ENCODE assay signal across 24 cellular contexts in the genomic region with DNA sequence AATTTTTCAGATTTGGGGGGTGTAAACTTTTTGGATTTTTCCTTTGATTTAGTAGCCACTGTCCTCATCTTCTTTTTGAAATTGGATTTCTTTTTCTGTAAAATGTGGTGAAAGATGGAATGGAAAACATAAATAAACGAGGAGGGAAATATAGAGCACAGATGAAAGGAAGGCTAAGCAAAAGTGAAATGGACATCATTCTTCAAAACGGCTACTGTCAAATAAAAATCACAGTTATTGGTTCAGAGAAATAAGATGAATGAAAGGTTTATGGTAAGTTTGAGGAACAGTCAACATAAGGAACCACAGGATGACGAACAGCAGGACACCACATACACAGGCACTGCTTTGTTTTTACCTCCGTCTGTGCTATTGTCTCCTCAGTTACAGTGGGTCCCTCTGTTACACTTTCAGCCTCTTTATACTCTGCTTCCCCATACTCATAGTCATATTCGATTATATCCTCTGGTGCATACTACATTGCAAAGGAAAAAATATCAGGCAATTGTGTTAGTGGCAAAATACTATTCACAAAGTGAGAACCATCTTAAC.
"Had no signal": no experiment of that assay in that cellular context is flagged by ENCODE, and none has a peak within 500 bp of the region (broad histone marks: within the 10 kb centered on the region; RNA-seq: fewer than 3 reads in every experiment).

No MANE protein-coding gene starts in this region.

- FAIRE-seq: astrocyte, endothelial cell of umbilical vein, islet of Langerhans had no signal

- H3K4me3 ChIP-seq: adrenal gland, breast epithelium, esophagus muscularis mucosa, heart right ventricle, lower lobe of right lung, spleen, testis had no signal

- H3K27me3 Mint-ChIP-seq: dendritic cell treated with granulocyte-macrophage colony-stimulating factor and Interleukin-4, amounts not matched to agents 40 ng/mL and 50 ng/mL, for 4 days; naive thymus-derived CD8-positive, alpha-beta T cell; stimulated activated memory B cell treated with anti-CD40 and anti-IgM and Interleukin-4, amounts not matched to agents 10 μg/mL and 1 μg/mL and 100 μg/mL, for 72 hours; type B pancreatic cell had no signal

- H3K27ac Mint-ChIP-seq: activated naive CD4-positive, alpha-beta T cell treated with anti-CD3 and anti-CD28 coated beads, Interleukin-2, amount 50 U/mL, for 72 hours; dendritic cell treated with granulocyte-macrophage colony-stimulating factor and Interleukin-4, amounts not matched to agents 40 ng/mL and 50 ng/mL, for 4 days; naive thymus-derived CD8-positive, alpha-beta T cell; stimulated activated memory B cell treated with anti-CD40 and anti-IgM and Interleukin-4, amounts not matched to agents 10 μg/mL and 1 μg/mL and 100 μg/mL, for 72 hours; type B pancreatic cell had no signal

- ATAC-seq: activated naive CD4-positive, alpha-beta T cell treated with anti-CD3 and anti-CD28 coated beads, Interleukin-2, amount 50 U/mL, for 72 hours; activated T-cell treated with anti-CD3 and anti-CD28 coated beads, Interleukin-2, amount 50 U/mL, for 4 hours; heart right ventricle; left cardiac atrium; lower lobe of right lung; naive thymus-derived CD8-positive, alpha-beta T cell; stimulated activated memory B cell treated with anti-CD40 and anti-IgM and Interleukin-4, amounts not matched to agents 10 μg/mL and 1 μg/mL and 100 μg/mL, for 72 hours had no signal

- DNase-seq: activated CD4-positive, alpha-beta T cell treated with anti-CD3 and anti-CD28 coated beads, Interleukin-2, amount 50 U/mL, for 1 hour; activated CD8-positive, alpha-beta memory T cell treated with anti-CD3 and anti-CD28 coated beads, Interleukin-2, amount 50 U/mL, for 4 hours; activated T-cell treated with anti-CD3 and anti-CD28 coated beads, Interleukin-2, amount 50 U/mL, for 4 hours; adrenal gland; effector CD8-positive, alpha-beta T cell; heart right ventricle; left cardiac atrium; lower lobe of right lung; naive thymus-derived CD8-positive, alpha-beta T cell; posterior cingulate gyrus; spleen; stimulated activated CD4-positive, alpha-beta T cell treated with anti-CD3 and anti-CD28 coated beads, Interleukin-4, amount 100 ng/mL, for 4 hours; T-helper 9 cell; testis had no signal

- H3K36me3 Mint-ChIP-seq: activated naive CD4-positive, alpha-beta T cell treated with anti-CD3 and anti-CD28 coated beads, Interleukin-2, amount 50 U/mL, for 72 hours; naive thymus-derived CD8-positive, alpha-beta T cell; stimulated activated memory B cell treated with anti-CD40 and anti-IgM and Interleukin-4, amounts not matched to agents 10 μg/mL and 1 μg/mL and 100 μg/mL, for 72 hours; type B pancreatic cell had no signal

- H3K27me3 ChIP-seq: adrenal gland, breast epithelium, esophagus muscularis mucosa, heart right ventricle, neutrophil, spleen, testis had no signal

- H3K9me3 ChIP-seq: adrenal gland, breast epithelium, esophagus muscularis mucosa, heart right ventricle, lower lobe of right lung, neutrophil, testis had no signal

- H3K9me3 Mint-ChIP-seq: activated T-cell treated with anti-CD3 and anti-CD28 coated beads, Interleukin-2, amount 50 U/mL, for 4 hours; dendritic cell treated with granulocyte-macrophage colony-stimulating factor and Interleukin-4, amounts not matched to agents 40 ng/mL and 50 ng/mL, for 4 days; stimulated activated memory B cell treated with anti-CD40 and anti-IgM and Interleukin-4, amounts not matched to agents 10 μg/mL and 1 μg/mL and 100 μg/mL, for 72 hours; type B pancreatic cell had no signal

- H3K4me3 Mint-ChIP-seq: activated T-cell treated with anti-CD3 and anti-CD28 coated beads, Interleukin-2, amount 50 U/mL, for 4 hours; dendritic cell treated with granulocyte-macrophage colony-stimulating factor and Interleukin-4, amounts not matched to agents 40 ng/mL and 50 ng/mL, for 4 days; naive thymus-derived CD8-positive, alpha-beta T cell; stimulated activated memory B cell treated with anti-CD40 and anti-IgM and Interleukin-4, amounts not matched to agents 10 μg/mL and 1 μg/mL and 100 μg/mL, for 72 hours; type B pancreatic cell had no signal

- H3K27ac ChIP-seq: adrenal gland, breast epithelium, esophagus muscularis mucosa, heart right ventricle, lower lobe of right lung, neutrophil, spleen, testis had no signal

- H3K4me1 Mint-ChIP-seq: naive thymus-derived CD8-positive, alpha-beta T cell; stimulated activated memory B cell treated with anti-CD40 and anti-IgM and Interleukin-4, amounts not matched to agents 10 μg/mL and 1 μg/mL and 100 μg/mL, for 72 hours had no signal

- H3K4me1 ChIP-seq: adrenal gland, breast epithelium, esophagus muscularis mucosa, heart right ventricle, lower lobe of right lung, spleen, testis had no signal

- H3K36me3 ChIP-seq: adrenal gland, breast epithelium, esophagus muscularis mucosa, heart right ventricle, lower lobe of right lung, neutrophil, spleen had no signal
